18 cellular contexts compared by ENCODE assay signal in the genomic region with DNA sequence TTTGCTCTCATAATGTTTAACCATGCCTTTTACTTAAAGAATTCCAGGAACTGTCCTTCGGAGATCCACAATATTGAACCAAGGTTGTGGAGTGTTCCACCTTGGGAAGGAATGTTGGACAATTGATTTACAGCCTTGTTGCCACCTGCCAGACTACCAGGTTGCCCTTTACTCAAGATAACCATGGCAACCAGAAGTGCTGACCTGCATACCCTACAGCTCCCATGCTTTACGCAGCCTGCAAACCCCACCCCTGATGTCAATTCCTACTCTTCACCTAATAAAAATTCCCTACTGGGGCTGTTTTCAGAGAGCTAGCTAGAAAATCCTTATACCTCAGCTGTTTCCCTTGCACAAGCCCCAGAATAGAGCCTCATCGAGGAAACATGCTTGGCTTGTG.
DNase-seq lines count a peak whose midpoint lies in the region; ATAC-seq and TF ChIP-seq lines count a peak whose summit lies in the region.
"Had no signal": no experiment of that assay in that cellular context is flagged by ENCODE, and none has a peak within 500 bp of the region (broad histone marks: within the 10 kb centered on the region; RNA-seq: fewer than 3 reads in every experiment).

No MANE protein-coding gene starts in this region.

- no peaks in the 10 kb centered on the region for H3K36me3 ChIP-seq in transverse colon
- H3K36me3 ChIP-seq: SJSA1 had no signal

- peaks cover 10% of the 10 kb centered on the region for H3K9me3 Mint-ChIP-seq in mesothelial cell of epicardium
- peaks cover 2% of the 10 kb centered on the region for H3K9me3 Mint-ChIP-seq in activated CD8-positive, alpha-beta memory T cell treated with anti-CD3 and anti-CD28 coated beads, Interleukin-2, amount 10 ng/mL, durations not matched to agents 7 days and 5 days (ENCODE audit: low read depth)
- H3K9me3 Mint-ChIP-seq: HFFc6 had no signal

- no peak for TF ChIP-seq POLR2A in transverse colon (IDR thresholded peaks at IDR 0.05)

- no peak for ATAC-seq in activated CD8-positive, alpha-beta memory T cell treated with anti-CD3 and anti-CD28 coated beads, Interleukin-2, amount 10 ng/mL, durations not matched to agents 7 days and 5 days
- ATAC-seq: PC-3 had no signal

- no peak for TF ChIP-seq EP300 in transverse colon (IDR thresholded peaks at IDR 0.05; ENCODE audit: low read depth)

- no peaks in the 10 kb centered on the region for H3K27me3 ChIP-seq in transverse colon

- no peaks in the 10 kb centered on the region for H3K36me3 Mint-ChIP-seq in mesothelial cell of epicardium
- no peaks in the 10 kb centered on the region for H3K36me3 Mint-ChIP-seq in activated CD8-positive, alpha-beta memory T cell treated with anti-CD3 and anti-CD28 coated beads, Interleukin-2, amount 10 ng/mL, durations not matched to agents 7 days and 5 days

- H3K4me3 Mint-ChIP-seq in mesothelial cell of epicardium, result no peak overlapping the region
- H3K4me3 Mint-ChIP-seq in activated CD8-positive, alpha-beta memory T cell treated with anti-CD3 and anti-CD28 coated beads, Interleukin-2, amount 10 ng/mL, durations not matched to agents 7 days and 5 days, result no peak overlapping the region
- H3K4me3 Mint-ChIP-seq: HFFc6 had no signal

- H3K27ac Mint-ChIP-seq in mesothelial cell of epicardium, result peak overlapping the region; percentile 4
- no peak overlapping the region for H3K27ac Mint-ChIP-seq in activated CD8-positive, alpha-beta memory T cell treated with anti-CD3 and anti-CD28 coated beads, Interleukin-2, amount 10 ng/mL, durations not matched to agents 7 days and 5 days
- H3K27ac Mint-ChIP-seq: HFFc6 had no signal

- H3K9me3 ChIP-seq in transverse colon, result no peaks in the 10 kb centered on the region
- H3K9me3 ChIP-seq: SJSA1 had no signal

- peak overlapping the region; percentile 65 to 72 (median 72) for H3K27ac ChIP-seq in transverse colon
- H3K27ac ChIP-seq: C4-2B, HL-60, SJSA1 had no signal

- intact Hi-C loops in transverse colon (cut with DNase I; ENCODE audit: low total_unique reads), result no loop called here

- DNase-seq in NCI-H1105 treated with DMSO at 0.1 percent for 48 hours (lab: John Stamatoyannopoulos, UW) (peak; percentile 4), NCI-H1105 (lab: John Stamatoyannopoulos, UW) (no peak), SK-N-DZ (ENCODE audit: low spot score) (peak; percentile 29), mesothelial cell of epicardium (ENCODE audit: low spot score in 2 of 2, unreplicated experiment in 2 of 2) (no peak), transverse colon (peak; percentile 53), DMS 273 treated with DMSO at 0.1 percent for 48 hours (lab: John Stamatoyannopoulos, UW) (no peak), NCI-H2171 treated with DMSO at 0.1 percent for 48 hours (lab: John Stamatoyannopoulos, UW) (no peak)
- no peak for DNase-seq in activated CD8-positive, alpha-beta memory T cell treated with anti-CD3 and anti-CD28 coated beads, Interleukin-2, amount 10 ng/mL, durations not matched to agents 7 days and 5 days
- DNase-seq: HFFc6, KG1, NCI-H1436 treated with DMSO at 0.1 percent for 48 hours, NCI-H2081, NCI-H226, NCI-H526 treated with DMSO at 0.1 percent for 48 hours, PC-3 had no signal

- H3K27me3 Mint-ChIP-seq in mesothelial cell of epicardium (ENCODE audit: low read depth), result peaks cover 4% of the 10 kb centered on the region
- no peaks in the 10 kb centered on the region for H3K27me3 Mint-ChIP-seq in activated CD8-positive, alpha-beta memory T cell treated with anti-CD3 and anti-CD28 coated beads, Interleukin-2, amount 10 ng/mL, durations not matched to agents 7 days and 5 days

- TF ChIP-seq CTCF in mesothelial cell of epicardium (IDR thresholded peaks at IDR 0.05; ENCODE audit: unreplicated experiment) (no peak), transverse colon (IDR thresholded peaks at IDR 0.05) (no peak)

- no peak overlapping the region for H3K4me3 ChIP-seq in transverse colon
- H3K4me3 ChIP-seq: SJSA1 had no signal

- WGBS in transverse colon (ENCODE audit: low coverage in 1 of 2), 2 donors, result 32 to 33% methylated on average over 1 to 3 of the region's 3 CpGs

- in situ Hi-C loops in transverse colon (cut with MboI; ENCODE audit: low pct_ligation_motif_present in 1 of 4, low pct_unique_long_range_greater_than_20kb in 1 of 4, low sequenced_read_pairs in 3 of 4), result no loop called here

- CTCF ChIA-PET in activated CD8-positive, alpha-beta memory T cell treated with anti-CD3 and anti-CD28 coated beads, Interleukin-2, amount 10 ng/mL, durations not matched to agents 7 days and 5 days (lab: Charles Lee), result no interaction called here

- H3K4me1 Mint-ChIP-seq in mesothelial cell of epicardium, result peaks cover 31% of the 10 kb centered on the region
- no peaks in the 10 kb centered on the region for H3K4me1 Mint-ChIP-seq in activated CD8-positive, alpha-beta memory T cell treated with anti-CD3 and anti-CD28 coated beads, Interleukin-2, amount 10 ng/mL, durations not matched to agents 7 days and 5 days

- H3K4me1 ChIP-seq in transverse colon, result peaks cover 12 to 29% (median 18%) of the 10 kb centered on the region in 4 donors
- H3K4me1 ChIP-seq: SJSA1 had no signal

Comparison
In these comparisons a context has a peak if more than half of its experiments do, and no peak if none do; other contexts are left out.
1. DNase-seq: peak in NCI-H1105 treated with DMSO at 0.1 percent for 48 hours (single experiment), SK-N-DZ (single experiment) and transverse colon (single experiment); none in NCI-H1105 (single experiment), mesothelial cell of epicardium (0 of 2), DMS 273 treated with DMSO at 0.1 percent for 48 hours (single experiment), activated CD8-positive, alpha-beta memory T cell treated with anti-CD3 and anti-CD28 coated beads, Interleukin-2, amount 10 ng/mL, durations not matched to agents 7 days and 5 days (single experiment) and NCI-H2171 treated with DMSO at 0.1 percent for 48 hours (single experiment).